In genomic region chr1:1435094-1435903, GRCh38 we compare ENCODE assay signal across 8 cellular contexts. TPM values are rescaled to one million over a fixed set of nuclear protein-coding genes. Genes with fewer than 3 reads are reported as not detected.
DNase-seq lines count a peak whose midpoint lies in the region; ATAC-seq and TF ChIP-seq lines count a peak whose summit lies in the region.

Gene VWA1 (plus strand): TSS chr1:1435690. CDS start chr1:1435749, 59 bp downstream.

- H3K4me1 ChIP-seq in Peyer's patch, result peaks cover 9 to 78% (median 30%) of the 10 kb centered on the region in 4 donors
- H3K4me1 ChIP-seq in osteoblast (ENCODE audit: insufficient read depth, low read length), result peaks cover 8% of the 10 kb centered on the region
- peaks cover 86% of the 10 kb centered on the region for H3K4me1 ChIP-seq in suprapubic skin

- peak within 1 kb of the TSS; percentile 17 to 66 (median 56) for H3K4me3 ChIP-seq in Peyer's patch
- H3K4me3 ChIP-seq in osteoblast (ENCODE audit: insufficient read depth, low read length), result peak within 1 kb of the TSS; percentile 55
- H3K4me3 ChIP-seq in suprapubic skin, result peak within 1 kb of the TSS; percentile 70

- no peak for TF ChIP-seq EP300 in suprapubic skin (IDR thresholded peaks at IDR 0.05)

- H3K27ac Mint-ChIP-seq in activated naive CD8-positive, alpha-beta T cell treated with anti-CD3 and anti-CD28 coated beads for 36 hours, result no peak within 1 kb of the TSS

- no peaks in the 10 kb centered on the region for H4K20me1 ChIP-seq in osteoblast (ENCODE audit: insufficient read depth, low read length)

- H3K36me3 ChIP-seq in Peyer's patch (no peaks in the 10 kb centered on the region), osteoblast (ENCODE audit: insufficient read depth, low read length) (no peaks in the 10 kb centered on the region), suprapubic skin (peaks cover 9% of the 10 kb centered on the region)

- peak within 1 kb of the TSS; percentile 76 for H3K4me2 ChIP-seq in osteoblast (ENCODE audit: insufficient read depth, low read length)

- H3K4me3 Mint-ChIP-seq in activated naive CD8-positive, alpha-beta T cell treated with anti-CD3 and anti-CD28 coated beads for 36 hours, result peak within 1 kb of the TSS; percentile 42

- H3K9me3 Mint-ChIP-seq in activated naive CD8-positive, alpha-beta T cell treated with anti-CD3 and anti-CD28 coated beads for 36 hours, result no peaks in the 10 kb centered on the region

- WGBS in suprapubic skin, result 40% methylated on average over 17 of the region's 91 CpGs

- DNase-seq in 8988T, result peak; percentile 69
- DNase-seq in Peyer's patch, result peak; percentile 45 to 81 (median 76)
- peak; percentile 82 for DNase-seq in activated naive CD8-positive, alpha-beta T cell treated with anti-CD3 and anti-CD28 coated beads for 36 hours
- DNase-seq in glomerular visceral epithelial cell (ENCODE audit: extremely low spot score), result peak; percentile 74
- DNase-seq in osteoblast (ENCODE audit: insufficient read length, low spot score, missing footprints), result peak; percentile 100
- DNase-seq in suprapubic skin (ENCODE audit: low spot score in 2 of 2), result no peak

- H3K4me1 Mint-ChIP-seq in activated naive CD8-positive, alpha-beta T cell treated with anti-CD3 and anti-CD28 coated beads for 36 hours, result peaks cover 6% of the 10 kb centered on the region

- H3K27ac ChIP-seq in Peyer's patch (peak within 1 kb of the TSS; percentile 27 to 91 (median 76)), osteoblast (ENCODE audit: low read depth, low read length) (no peak within 1 kb of the TSS), suprapubic skin (peak within 1 kb of the TSS; percentile 92)

- peaks cover 32% of the 10 kb centered on the region for H3K27me3 Mint-ChIP-seq in activated naive CD8-positive, alpha-beta T cell treated with anti-CD3 and anti-CD28 coated beads for 36 hours

- no peak for TF ChIP-seq CTCF in Peyer's patch (IDR thresholded peaks at IDR 0.05)
- no peak for TF ChIP-seq CTCF in osteoblast (IDR thresholded peaks at IDR 0.05; ENCODE audit: extremely low read depth, low read depth, low read length)
- no peak for TF ChIP-seq CTCF in suprapubic skin (IDR thresholded peaks at IDR 0.05)

- H3K36me3 Mint-ChIP-seq in activated naive CD8-positive, alpha-beta T cell treated with anti-CD3 and anti-CD28 coated beads for 36 hours, result no peaks in the 10 kb centered on the region

- H3K9me3 ChIP-seq in Peyer's patch (peaks cover 0 to 2% (median 0%) of the 10 kb centered on the region in 4 donors), osteoblast (ENCODE audit: low read depth, low read length) (no peaks in the 10 kb centered on the region), suprapubic skin (no peaks in the 10 kb centered on the region)

- no peaks in the 10 kb centered on the region for H3K79me2 ChIP-seq in osteoblast (ENCODE audit: insufficient read depth, low read length)

- TF ChIP-seq POLR2A in Peyer's patch (IDR thresholded peaks at IDR 0.05) (no peak), suprapubic skin (IDR thresholded peaks at IDR 0.05) (no peak)

- H3K27me3 ChIP-seq in Peyer's patch (no peaks in the 10 kb centered on the region), osteoblast (ENCODE audit: insufficient read depth, low read length) (peaks cover 11% of the 10 kb centered on the region), suprapubic skin (no peaks in the 10 kb centered on the region)

- ATAC-seq in GM19463 (IDR thresholded peaks at IDR 0.05; ENCODE audit: unreplicated experiment) (peak; percentile 46), GM19467 (IDR thresholded peaks at IDR 0.05; ENCODE audit: unreplicated experiment) (no peak)

- H2AFZ ChIP-seq in osteoblast (ENCODE audit: low read length), result no peak within 1 kb of the TSS

RNA-seq across cellular contexts. Expression of gene VWA1, which starts in this region (rescaled TPM):
- total RNA-seq in Peyer's patch, result 10 to 100 TPM in 1 of 4 donors, 1 to 10 TPM in 3; 3.2 to 14.0 (median 6.7) TPM
- under 1 TPM; 0.25 to 0.44 TPM for total RNA-seq in activated naive CD8-positive, alpha-beta T cell treated with anti-CD3 and anti-CD28 coated beads for 36 hours
- total RNA-seq in osteoblast, result 2.4 and 4.3 TPM in 2 replicates
- 10 to 100 TPM; 14.5 to 27.6 (median 19.8) TPM for total RNA-seq in suprapubic skin

Comparison
In these comparisons a context has a peak if more than half of its experiments do, and no peak if none do; other contexts are left out.
1. Peak in DNase-seq in activated naive CD8-positive, alpha-beta T cell treated with anti-CD3 and anti-CD28 coated beads for 36 hours; RNA of the gene not detected or under 1 TPM.
2. DNase-seq: peak in 8988T (single experiment), Peyer's patch (3 of 3), glomerular visceral epithelial cell (single experiment) and osteoblast (single experiment); none in suprapubic skin (0 of 2).
3. Peak in every context shown above with its lines, with median percentiles within 50 percentile points of each other: H3K4me3 ChIP-seq.